Comparison of ENCODE assay signal across 11 cellular contexts in the genomic region with DNA sequence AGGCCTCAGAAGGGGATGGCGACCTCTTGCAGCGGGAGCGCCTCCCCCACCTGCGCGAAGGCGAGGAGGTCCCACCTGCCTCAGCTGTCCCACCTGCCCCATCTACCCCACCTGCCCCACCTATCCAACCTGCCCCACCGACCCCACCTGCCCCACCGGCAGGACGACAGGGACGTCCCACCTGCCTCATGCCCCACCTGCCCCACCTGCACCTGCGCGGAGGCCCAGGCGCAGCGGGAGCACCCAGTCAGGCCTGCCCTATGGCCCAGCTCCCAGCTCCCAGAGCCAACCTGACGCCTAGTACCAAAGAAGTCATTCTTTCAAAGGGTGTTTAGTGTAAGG.
A peak's percentile ranks its signal among the peaks of the same experiment; 100 is the strongest.
DNase-seq lines count a peak whose midpoint lies in the region; ATAC-seq, FAIRE-seq and TF ChIP-seq lines count a peak whose summit lies in the region.
"Had no signal": no experiment of that assay in that cellular context is flagged by ENCODE, and none has a peak within 500 bp of the region (broad histone marks: within the 10 kb centered on the region; RNA-seq: fewer than 3 reads in every experiment).

No MANE protein-coding gene starts in this region.

- no peaks in the 10 kb centered on the region for H3K79me2 ChIP-seq in H1 (ENCODE audit: control insufficient read depth in 1 of 2, insufficient read depth in 2 of 2, low read length in 2 of 2)

- no peak overlapping the region for H4K5ac ChIP-seq in H1 (ENCODE audit: insufficient read length, low read depth, low read length)

- no peak overlapping the region for H4K91ac ChIP-seq in H1 (replicated peaks; ENCODE audit: insufficient read length, low read length)

- no peak overlapping the region for H3K56ac ChIP-seq in H1 (replicated peaks; ENCODE audit: insufficient read length, low read depth, low read length)

- H3K23ac ChIP-seq in H1 (ENCODE audit: insufficient read length) = no peak overlapping the region

- no peaks in the 10 kb centered on the region for H3K36me3 ChIP-seq in RWPE2 (ENCODE audit: low read depth)
- no peaks in the 10 kb centered on the region for H3K36me3 ChIP-seq in H1 (ENCODE audit: control insufficient read depth in 2 of 4, insufficient read depth in 4 of 4, low read length in 3 of 4)
- no peaks in the 10 kb centered on the region for H3K36me3 ChIP-seq in muscle layer of colon (ENCODE audit: insufficient read depth, low read length)
- no peaks in the 10 kb centered on the region for H3K36me3 ChIP-seq in suprapubic skin

- H2AFZ ChIP-seq in H1 (ENCODE audit: low read length) = no peak overlapping the region

- WGBS in H1 (ENCODE audit: extremely low coverage in 1 of 2, insufficient coverage in 1 of 2, insufficient read length in 1 of 2, insufficient replicate concordance in 2 of 2, low coverage in 1 of 2, low lambda C conversion rate in 2 of 2, missing lambda C conversion rate in 1 of 2), 2 experiments = 58% methylated on average over 7 of the region's 15 CpGs; no CpG with 5 or more reads in 1 of the 2 experiments
- WGBS in suprapubic skin = 40% methylated on average over 1 of the region's 15 CpGs

- H4K20me1 ChIP-seq in H1 (replicated peaks in 1 of 2; ENCODE audit: control insufficient read depth in 1 of 2, insufficient read depth in 2 of 2, low read length in 2 of 2) = no peaks in the 10 kb centered on the region

- no peak overlapping the region for H2AK5ac ChIP-seq in H1 (ENCODE audit: low read depth, low read length)

- no peak overlapping the region for H2BK15ac ChIP-seq in H1 (ENCODE audit: low read length)

- no peak for TF ChIP-seq RAD21 in H1 (IDR thresholded peaks at IDR 0.05 in 1 of 2, conservative IDR thresholded peaks at IDR 0.05 in 1 of 2; ENCODE audit: low read depth in 2 of 2, low read length in 2 of 2)

- H3K4ac ChIP-seq in H1 (replicated peaks; ENCODE audit: insufficient read length, low read depth, low read length) = no peak overlapping the region

- TF ChIP-seq EP300 in H1 (IDR thresholded peaks at IDR 0.05; ENCODE audit: borderline replicate concordance in 1 of 2, low read depth in 2 of 2, low read length in 2 of 2) = no peak
- no peak for TF ChIP-seq EP300 in suprapubic skin (IDR thresholded peaks at IDR 0.05)

- no peaks in the 10 kb centered on the region for H3K4me1 ChIP-seq in RWPE2 (ENCODE audit: insufficient read depth, poor library complexity, severe bottlenecking)
- no peaks in the 10 kb centered on the region; a peak in 1 of 7 replicates for H3K4me1 ChIP-seq in H1 (replicated peaks in 1 of 4; ENCODE audit: control insufficient read depth in 3 of 4, insufficient read depth in 4 of 4, low read length in 3 of 4)
- H3K4me1 ChIP-seq in muscle layer of colon (ENCODE audit: insufficient read depth, low read length) = peaks cover 9% of the 10 kb centered on the region
- H3K4me1 ChIP-seq in suprapubic skin = peaks cover 8% of the 10 kb centered on the region

- no peaks in the 10 kb centered on the region for H3K79me1 ChIP-seq in H1 (ENCODE audit: low read depth, low read length)

- no peak overlapping the region; the same call in 1 of the 2 replicates for H4K8ac ChIP-seq in H1 (ENCODE audit: extremely low read depth, insufficient read depth, low read length)

- no peak for DNase-seq in RWPE2 (ENCODE audit: low spot score)
- no peak for DNase-seq in H1 (ENCODE audit: low read depth in 1 of 2, low spot score in 2 of 2)
- no peak for DNase-seq in suprapubic skin (ENCODE audit: low spot score in 2 of 2)
- DNase-seq in nephron progenitor cell = no peak
- DNase-seq in kidney glomerular epithelial cell (lab: John Stamatoyannopoulos, UW) = no peak
- DNase-seq in iPS-NIHi7 (ENCODE audit: extremely low spot score) = no peak
- DNase-seq: activated B cell treated with CpG ODN at 0.5 μM for 24 hours; activated CD8-positive, alpha-beta memory T cell treated with anti-CD3 and anti-CD28 coated beads, Interleukin-2, amount 50 U/mL, for 48 hours; CD8-positive, alpha-beta T cell; IMR-90 had no signal

- TF ChIP-seq POLR2A in H1 (IDR thresholded peaks at IDR 0.05; ENCODE audit: control extremely low read depth in 1 of 2, low read depth in 2 of 2, low read length in 2 of 2) (no peak), suprapubic skin (IDR thresholded peaks at IDR 0.05) (no peak)

- H2BK120ac ChIP-seq in H1 (replicated peaks; ENCODE audit: low read depth, low read length) = no peak overlapping the region

- peaks cover 18% of the 10 kb centered on the region for H3K27me3 ChIP-seq in RWPE2 (ENCODE audit: insufficient read depth, poor library complexity, severe bottlenecking)
- peaks cover 0 to 8% (median 5%) of the 10 kb centered on the region in 4 experiments; a peak in 3 of 7 replicates for H3K27me3 ChIP-seq in H1 (replicated peaks in 1 of 4; ENCODE audit: control insufficient read depth in 3 of 4, extremely low read depth in 1 of 4, insufficient read depth in 3 of 4, low read length in 3 of 4)
- H3K27me3 ChIP-seq in muscle layer of colon (ENCODE audit: control insufficient read depth in 1 of 2, insufficient read depth in 2 of 2, low read length in 2 of 2) = no peaks in the 10 kb centered on the region
- peaks cover 14% of the 10 kb centered on the region for H3K27me3 ChIP-seq in suprapubic skin

- TF ChIP-seq CTCF in RWPE2 (IDR thresholded peaks at IDR 0.05; ENCODE audit: poor library complexity, severe bottlenecking) (no peak), H1 (IDR thresholded peaks at IDR 0.05; ENCODE audit: control extremely low read depth in 1 of 3, insufficient read depth in 1 of 3, low read depth in 1 of 3, low read length in 3 of 3) (no peak), suprapubic skin (IDR thresholded peaks at IDR 0.05) (no peak), nephron progenitor cell (IDR thresholded peaks at IDR 0.05) (no peak)

- peaks cover 2% of the 10 kb centered on the region; the same call in 1 of the 2 replicates for H3K23me2 ChIP-seq in H1 (ENCODE audit: low read depth, low read length)

- H3K27ac ChIP-seq in RWPE2 (ENCODE audit: poor library complexity, severe bottlenecking) (no peak overlapping the region), H1 (ENCODE audit: low read depth, low read length) (no peak overlapping the region), muscle layer of colon (ENCODE audit: low read depth, low read length) (no peak overlapping the region), suprapubic skin (no peak overlapping the region)

- no peak; the same call in 2 of the 3 replicates for ATAC-seq in RWPE2 (ENCODE audit: low read depth)
- ATAC-seq: CD8-positive, alpha-beta T cell had no signal

- no peak overlapping the region for H3K4me3 Mint-ChIP-seq in nephron progenitor cell
- H3K4me3 Mint-ChIP-seq: activated B cell treated with CpG ODN at 0.5 μM for 24 hours; CD8-positive, alpha-beta T cell had no signal

- FAIRE-seq in H1 (lab: Jason Lieb, UNC) = no peak

- no peaks in the 10 kb centered on the region for H3K36me3 Mint-ChIP-seq in nephron progenitor cell (ENCODE audit: low read depth)
- H3K36me3 Mint-ChIP-seq: CD8-positive, alpha-beta T cell had no signal

- H3K27me3 Mint-ChIP-seq in nephron progenitor cell (ENCODE audit: low read depth, poor library complexity) = peaks cover 33% of the 10 kb centered on the region

- H3K18ac ChIP-seq in H1 (ENCODE audit: extremely low read depth, low read length) = no peak overlapping the region

- no peak overlapping the region for H2BK12ac ChIP-seq in H1 (ENCODE audit: low read depth, low read length)

- H3K9me3 ChIP-seq in RWPE2 (ENCODE audit: severe bottlenecking) (no peaks in the 10 kb centered on the region), H1 (ENCODE audit: insufficient read depth in 2 of 2, low read depth in 1 of 2, low read length in 1 of 2) (no peaks in the 10 kb centered on the region), muscle layer of colon (ENCODE audit: low read length) (no peaks in the 10 kb centered on the region), suprapubic skin (no peaks in the 10 kb centered on the region)

- no peak overlapping the region for H3K14ac ChIP-seq in H1 (ENCODE audit: insufficient read length)

- peaks cover 10% of the 10 kb centered on the region for H3K4me1 Mint-ChIP-seq in nephron progenitor cell
- H3K4me1 Mint-ChIP-seq: activated B cell treated with CpG ODN at 0.5 μM for 24 hours had no signal

- CTCF ChIA-PET in H1 (lab: Charles Lee; ENCODE audit: partially characterized antibody) = no interaction called here

- H3K4me3 ChIP-seq in RWPE2 (ENCODE audit: severe bottlenecking) (peak overlapping the region; percentile 17), H1 (ENCODE audit: extremely low read depth in 1 of 4, insufficient read depth in 2 of 4, low read depth in 3 of 4, low read length in 4 of 4) (peak overlapping the region in 3 of 4 experiments; percentile 40 to 66 (median 48); a peak in 5 of 8 replicates), muscle layer of colon (ENCODE audit: low read depth in 1 of 2, low read length in 2 of 2) (peak overlapping the region; percentile 48), suprapubic skin (peak overlapping the region; percentile 48)

- H2BK5ac ChIP-seq in H1 (ENCODE audit: low read depth, low read length) = no peak overlapping the region

- no peak overlapping the region for H3K27ac Mint-ChIP-seq in nephron progenitor cell
- H3K27ac Mint-ChIP-seq: activated B cell treated with CpG ODN at 0.5 μM for 24 hours; CD8-positive, alpha-beta T cell had no signal

- H2BK20ac ChIP-seq in H1 (ENCODE audit: low read length) = no peak overlapping the region

- H3K4me2 ChIP-seq in H1 (ENCODE audit: insufficient read depth in 1 of 2, low read depth in 2 of 2, low read length in 2 of 2) = peak overlapping the region; percentile 60 to 87

- H3K9ac ChIP-seq in H1 (replicated peaks in 1 of 4; ENCODE audit: extremely low read depth in 1 of 4, low read depth in 3 of 4, low read length in 3 of 4) (no peak overlapping the region), muscle layer of colon (ENCODE audit: low read length) (no peak overlapping the region)

- POLR2A ChIA-PET in H1 (lab: Charles Lee; ENCODE audit: partially characterized antibody) = no interaction called here

- no peaks in the 10 kb centered on the region for H3K9me3 Mint-ChIP-seq in nephron progenitor cell
- H3K9me3 Mint-ChIP-seq: activated B cell treated with CpG ODN at 0.5 μM for 24 hours; CD8-positive, alpha-beta T cell had no signal

TF ChIP-seq in H1, 55 proteins besides CTCF, POLR2A, EP300 and RAD21 (continues in another document):
- TF ChIP-seq JUN (IDR thresholded peaks at IDR 0.05; ENCODE audit: low read depth, low read length) (no peak), RXRA (IDR thresholded peaks at IDR 0.05; ENCODE audit: insufficient read depth, low read depth, low read length) (no peak), SIX5 (IDR thresholded peaks at IDR 0.05; ENCODE audit: low read depth, low read length) (no peak)
- TF ChIP-seq, protein P1, sequence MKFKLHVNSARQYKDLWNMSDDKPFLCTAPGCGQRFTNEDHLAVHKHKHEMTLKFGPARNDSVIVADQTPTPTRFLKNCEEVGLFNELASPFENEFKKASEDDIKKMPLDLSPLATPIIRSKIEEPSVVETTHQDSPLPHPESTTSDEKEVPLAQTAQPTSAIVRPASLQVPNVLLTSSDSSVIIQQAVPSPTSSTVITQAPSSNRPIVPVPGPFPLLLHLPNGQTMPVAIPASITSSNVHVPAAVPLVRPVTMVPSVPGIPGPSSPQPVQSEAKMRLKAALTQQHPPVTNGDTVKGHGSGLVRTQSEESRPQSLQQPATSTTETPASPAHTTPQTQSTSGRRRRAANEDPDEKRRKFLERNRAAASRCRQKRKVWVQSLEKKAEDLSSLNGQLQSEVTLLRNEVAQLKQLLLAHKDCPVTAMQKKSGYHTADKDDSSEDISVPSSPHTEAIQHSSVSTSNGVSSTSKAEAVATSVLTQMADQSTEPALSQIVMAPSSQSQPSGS (IDR thresholded peaks at IDR 0.05; ENCODE audit: low read length) = no peak
